8 cellular contexts compared by ENCODE assay signal in genomic region chr9:76818271-76818670, GRCh38. TPM values are rescaled to one million over a fixed set of nuclear protein-coding genes. Genes with fewer than 3 reads are reported as not detected.
DNase-seq lines count a peak whose midpoint lies in the region; ATAC-seq and TF ChIP-seq lines count a peak whose summit lies in the region.

No MANE protein-coding gene starts in this region.

- peaks cover 8% of the 10 kb centered on the region for H3K4me1 Mint-ChIP-seq in glutamatergic neuron (ENCODE audit: low read depth, unreplicated experiment)

- TF ChIP-seq RAD21 in SK-N-SH (IDR thresholded peaks at IDR 0.05; ENCODE audit: low read length): no peak; the same call in 1 of the 2 replicates

- H3K4me2 ChIP-seq in SK-N-SH: peak overlapping the region; percentile 2; the same call in 1 of the 2 replicates

- peak; percentile 97 for DNase-seq in ELR (ENCODE audit: low read depth)
- no peak for DNase-seq in SK-N-SH
- peak; percentile 25 for DNase-seq in glutamatergic neuron
- peak; percentile 93 for DNase-seq in pulmonary artery endothelial cell (ENCODE audit: low read depth, low spot score)
- DNase-seq in NOMO-1 (lab: John Stamatoyannopoulos, UW; ENCODE audit: unreplicated experiment in 2 of 2): no peak
- no peak for DNase-seq in NOMO-1 treated with dmso at 0.1 percent for 144 hours (lab: John Stamatoyannopoulos, UW; ENCODE audit: unreplicated experiment)

- TF ChIP-seq EP300 in SK-N-SH (IDR thresholded peaks at IDR 0.05; ENCODE audit: borderline replicate concordance in 1 of 2, low read depth in 1 of 2, low read length in 1 of 2): peak in 1 of 2 experiments; percentile 92; a peak in 2 of 4 replicates

- H2AFZ ChIP-seq in SK-N-SH (ENCODE audit: low read depth): peak overlapping the region; percentile 71; the same call in 1 of the 2 replicates

- H3K9ac ChIP-seq in SK-N-SH: peak overlapping the region; percentile 16; the same call in 1 of the 2 replicates

- no peak overlapping the region for H3K4me3 Mint-ChIP-seq in glutamatergic neuron (ENCODE audit: unreplicated experiment)

- peak overlapping the region; percentile 73 for H3K27ac Mint-ChIP-seq in glutamatergic neuron (ENCODE audit: unreplicated experiment)

- no peaks in the 10 kb centered on the region for H3K79me2 ChIP-seq in SK-N-SH (ENCODE audit: insufficient read depth)

- no peaks in the 10 kb centered on the region for H4K20me1 ChIP-seq in SK-N-SH (ENCODE audit: insufficient read depth)

- no peaks in the 10 kb centered on the region for H3K27me3 Mint-ChIP-seq in glutamatergic neuron (ENCODE audit: unreplicated experiment)

- H3K36me3 ChIP-seq in SK-N-SH (replicated peaks in 1 of 2; ENCODE audit: control insufficient read depth in 1 of 2, insufficient read depth in 2 of 2, low read length in 1 of 2): no peaks in the 10 kb centered on the region

- H3K9me3 Mint-ChIP-seq in glutamatergic neuron (ENCODE audit: unreplicated experiment): no peaks in the 10 kb centered on the region

- POLR2A ChIA-PET in SK-N-SH (lab: Yijun Ruan, JAX): no interaction called here

- no peaks in the 10 kb centered on the region for H3K9me2 ChIP-seq in SK-N-SH

- H3K36me3 Mint-ChIP-seq in glutamatergic neuron (ENCODE audit: unreplicated experiment): no peaks in the 10 kb centered on the region

- H3K9me3 ChIP-seq in SK-N-SH: no peaks in the 10 kb centered on the region

- peaks cover 17% of the 10 kb centered on the region for H3F3A ChIP-seq in SK-N-SH (replicated peaks; ENCODE audit: insufficient read depth)

- CTCF ChIA-PET in SK-N-SH (lab: Yijun Ruan, JAX): no interaction called here

- WGBS in SK-N-SH (ENCODE audit: low lambda C conversion rate): 4% methylated on average over 4 of the region's 4 CpGs

- no peaks in the 10 kb centered on the region; the same call in 1 of the 2 replicates for H3K27me3 ChIP-seq in SK-N-SH (ENCODE audit: insufficient read depth)

- H3K4me3 ChIP-seq in SK-N-SH (ENCODE audit: low read depth in 2 of 2, low read length in 1 of 2): no peak overlapping the region

- H3K27ac ChIP-seq in SK-N-SH (ENCODE audit: low read depth in 2 of 2, low read length in 1 of 2): peak overlapping the region; percentile 53 to 91; a peak in 3 of 4 replicates

- no peak for ATAC-seq in HG03520 (IDR thresholded peaks at IDR 0.05; ENCODE audit: unreplicated experiment)
- ATAC-seq in HG03159 (IDR thresholded peaks at IDR 0.05; ENCODE audit: unreplicated experiment): no peak

- TF ChIP-seq CTCF in SK-N-SH (IDR thresholded peaks at IDR 0.05): no peak
- TF ChIP-seq CTCF in glutamatergic neuron (IDR thresholded peaks at IDR 0.05; ENCODE audit: partially characterized antibody, unreplicated experiment): no peak

- 0 out of 4 replicates have a peak, but pooled peaks cover 0 to 5% of the 10 kb centered on the region in 2 experiments for H3K4me1 ChIP-seq in SK-N-SH (ENCODE audit: control insufficient read depth in 1 of 2, insufficient read depth in 2 of 2, low read depth in 1 of 2, low read length in 1 of 2)

TF ChIP-seq in SK-N-SH, 30 proteins besides CTCF, POLR2A, EP300 and RAD21:
- TF ChIP-seq TCF12 (IDR thresholded peaks at IDR 0.05) (peak; percentile 91), FOXM1 (IDR thresholded peaks at IDR 0.05; ENCODE audit: low read depth) (peak; percentile 37; the same call in 1 of the 2 replicates), RXRA (IDR thresholded peaks at IDR 0.05; ENCODE audit: borderline replicate concordance, low read depth) (0 out of 2 replicates have a peak, but pooled peaks have one; percentile 63), FOXJ3 (CRISPR knock-in tag; IDR thresholded peaks at IDR 0.05) (no peak), IRF3 (IDR thresholded peaks at IDR 0.05; ENCODE audit: low read depth, low read length) (no peak), TEAD4 (IDR thresholded peaks at IDR 0.05; ENCODE audit: borderline replicate concordance, insufficient read depth) (peak; percentile 62; the same call in 1 of the 2 replicates), USF1 (IDR thresholded peaks at IDR 0.05; ENCODE audit: borderline replicate concordance, low read depth) (peak; percentile 15; the same call in 1 of the 2 replicates), RCOR1 (IDR thresholded peaks at IDR 0.05; ENCODE audit: low read length) (no peak), ELF1 (IDR thresholded peaks at IDR 0.05) (peak; percentile 31; the same call in 1 of the 2 replicates), NRF1 (IDR thresholded peaks at IDR 0.05; ENCODE audit: low read depth, low read length) (no peak), FOSL2 (IDR thresholded peaks at IDR 0.05; ENCODE audit: borderline replicate concordance, low read depth) (peak; percentile 99), GABPA (IDR thresholded peaks at IDR 0.05; ENCODE audit: low read depth) (peak; percentile 22; the same call in 1 of the 2 replicates), POLR2AphosphoS5 (IDR thresholded peaks at IDR 0.05; ENCODE audit: low read depth, low read length) (peak; percentile 63; the same call in 1 of the 2 replicates), GATA2 (CRISPR knock-in tag; IDR thresholded peaks at IDR 0.05) (no peak), MAX (IDR thresholded peaks at IDR 0.05; ENCODE audit: low read depth) (peak; percentile 89), MEF2A (IDR thresholded peaks at IDR 0.05; ENCODE audit: borderline replicate concordance, low read depth) (no peak; the same call in 1 of the 2 replicates), PBX3 (IDR thresholded peaks at IDR 0.05) (peak; percentile 74), JUND (IDR thresholded peaks at IDR 0.05) (peak; percentile 98), TAF1 (IDR thresholded peaks at IDR 0.05; ENCODE audit: borderline replicate concordance, low read depth, low read length) (no peak), RFX5 (IDR thresholded peaks at IDR 0.05; ENCODE audit: low read length) (no peak), YY1 (IDR thresholded peaks at IDR 0.05; ENCODE audit: low read depth) (peak; percentile 54; the same call in 1 of the 2 replicates), NFIC (IDR thresholded peaks at IDR 0.05; ENCODE audit: borderline replicate concordance) (peak; percentile 92), SIN3A (IDR thresholded peaks at IDR 0.05; ENCODE audit: borderline replicate concordance, low read depth, low read length) (no peak)
- TF ChIP-seq, protein P1, sequence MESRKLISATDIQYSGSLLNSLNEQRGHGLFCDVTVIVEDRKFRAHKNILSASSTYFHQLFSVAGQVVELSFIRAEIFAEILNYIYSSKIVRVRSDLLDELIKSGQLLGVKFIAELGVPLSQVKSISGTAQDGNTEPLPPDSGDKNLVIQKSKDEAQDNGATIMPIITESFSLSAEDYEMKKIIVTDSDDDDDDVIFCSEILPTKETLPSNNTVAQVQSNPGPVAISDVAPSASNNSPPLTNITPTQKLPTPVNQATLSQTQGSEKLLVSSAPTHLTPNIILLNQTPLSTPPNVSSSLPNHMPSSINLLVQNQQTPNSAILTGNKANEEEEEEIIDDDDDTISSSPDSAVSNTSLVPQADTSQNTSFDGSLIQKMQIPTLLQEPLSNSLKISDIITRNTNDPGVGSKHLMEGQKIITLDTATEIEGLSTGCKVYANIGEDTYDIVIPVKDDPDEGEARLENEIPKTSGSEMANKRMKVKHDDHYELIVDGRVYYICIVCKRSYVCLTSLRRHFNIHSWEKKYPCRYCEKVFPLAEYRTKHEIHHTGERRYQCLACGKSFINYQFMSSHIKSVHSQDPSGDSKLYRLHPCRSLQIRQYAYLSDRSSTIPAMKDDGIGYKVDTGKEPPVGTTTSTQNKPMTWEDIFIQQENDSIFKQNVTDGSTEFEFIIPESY (IDR thresholded peaks at IDR 0.05; ENCODE audit: borderline replicate concordance, low read depth): 0 out of 2 replicates have a peak, but pooled peaks have one; percentile 43

RNA-seq across cellular contexts. Expression of gene PCA3, which starts 54.0 kb away (rescaled TPM):
- 0.21 TPM in 2 replicates for polyA plus RNA-seq in SK-N-SH (2012; rRNA removed)
- polyA plus RNA-seq in SK-N-SH (2012; cell fraction: cytosol; rRNA removed): 0.18 and 0.22 TPM in 2 replicates
- 0.31 and 0.32 TPM in 2 replicates for polyA plus RNA-seq in SK-N-SH (2012; cell fraction: nucleus; rRNA removed)
- not detected for total RNA-seq in glutamatergic neuron (ENCODE audit: unreplicated experiment)
- total RNA-seq in pulmonary artery endothelial cell: 0.79 and 1.2 TPM in 2 replicates

Comparison
In these comparisons a context has a peak if more than half of its experiments do, and no peak if none do; other contexts are left out.
1. DNase-seq: peak in ELR (single experiment), glutamatergic neuron (single experiment) and pulmonary artery endothelial cell (single experiment); none in SK-N-SH (single experiment), NOMO-1 (0 of 2) and NOMO-1 treated with dmso at 0.1 percent for 144 hours (single experiment).